In genomic region chr12:103868215-103868614, GRCh38 we compare ENCODE assay signal across 22 cellular contexts. TPM values are rescaled to one million over a fixed set of nuclear protein-coding genes. Genes with fewer than 3 reads are reported as not detected.
A peak's percentile ranks its signal among the peaks of the same experiment; 100 is the strongest.
DNase-seq lines count a peak whose midpoint lies in the region; ATAC-seq and TF ChIP-seq lines count a peak whose summit lies in the region.
"Had no signal": no experiment of that assay in that cellular context is flagged by ENCODE, and none has a peak within 500 bp of the region (broad histone marks: within the 10 kb centered on the region; RNA-seq: fewer than 3 reads in every experiment).

No MANE protein-coding gene starts in this region.

- no peak for TF ChIP-seq CTCF in ascending aorta (IDR thresholded peaks at IDR 0.05)

- H3K4me1 ChIP-seq in ascending aorta = peaks cover 0 to 17% of the 10 kb centered on the region in 2 donors
- H3K4me1 ChIP-seq in muscle layer of colon (ENCODE audit: insufficient read depth, low read length) = peaks cover 45% of the 10 kb centered on the region
- H3K4me1 ChIP-seq in stomach smooth muscle (ENCODE audit: control insufficient read depth, insufficient read depth, low read length) = peaks cover 18% of the 10 kb centered on the region
- H3K4me1 ChIP-seq: BLaER1 treated with 17β-estradiol and CSF1 and Interleukin-3, amounts not matched to agents 10 nM and 100 nM; heart right ventricle had no signal

- peaks cover 0 to 5% of the 10 kb centered on the region in 2 donors for H3K9me3 ChIP-seq in ascending aorta
- no peaks in the 10 kb centered on the region for H3K9me3 ChIP-seq in muscle layer of colon (ENCODE audit: low read length)
- no peaks in the 10 kb centered on the region for H3K9me3 ChIP-seq in stomach smooth muscle (ENCODE audit: control insufficient read depth in 2 of 2, low read length in 2 of 2)
- H3K9me3 ChIP-seq: BLaER1 treated with 17β-estradiol and CSF1 and Interleukin-3, amounts not matched to agents 10 nM and 100 nM; heart right ventricle; testis had no signal

- intact Hi-C loops in ascending aorta (cut with DNase I) = loop anchor here (2.0 to 5.0 kb wide), 3 partner anchors 27 to 93 kb away; partner anchors contain the start of gene NT5DC3

- no peaks in the 10 kb centered on the region for H3K27me3 ChIP-seq in ascending aorta
- H3K27me3 ChIP-seq in muscle layer of colon (ENCODE audit: control insufficient read depth in 1 of 2, insufficient read depth in 2 of 2, low read length in 2 of 2) = no peaks in the 10 kb centered on the region
- H3K27me3 ChIP-seq in stomach smooth muscle (ENCODE audit: control insufficient read depth in 1 of 2, insufficient read depth in 2 of 2, low read length in 2 of 2) = no peaks in the 10 kb centered on the region
- H3K27me3 ChIP-seq: BLaER1 treated with 17β-estradiol and CSF1 and Interleukin-3, amounts not matched to agents 10 nM and 100 nM; foreskin keratinocyte; heart right ventricle; testis had no signal

- H3K27ac ChIP-seq in ascending aorta = peak overlapping the region; percentile 67 to 93
- peak overlapping the region; percentile 27 for H3K27ac ChIP-seq in muscle layer of colon (ENCODE audit: low read depth, low read length)
- H3K27ac ChIP-seq in stomach smooth muscle (ENCODE audit: low read length) = peak overlapping the region; percentile 7
- H3K27ac ChIP-seq: BLaER1 treated with 17β-estradiol and CSF1 and Interleukin-3, amounts not matched to agents 10 nM and 100 nM; epithelial cell of prostate; foreskin keratinocyte; heart right ventricle; HL-60; KMS-11; testis had no signal

- no peak for ATAC-seq in HG03469 (IDR thresholded peaks at IDR 0.05; ENCODE audit: unreplicated experiment)
- ATAC-seq: foreskin keratinocyte, heart right ventricle had no signal

- DNase-seq in AG20443 (ENCODE audit: low spot score) (peak; percentile 25), ascending aorta (ENCODE audit: low spot score in 2 of 2) (no peak), NCI-H446 treated with DMSO at 0.1 percent for 48 hours (lab: John Stamatoyannopoulos, UW) (no peak), NCI-H1105 treated with DMSO at 0.1 percent for 48 hours (lab: John Stamatoyannopoulos, UW) (no peak)
- no peak for DNase-seq in activated naive CD4-positive, alpha-beta T cell treated with anti-CD3 and anti-CD28 coated beads, Interleukin-2, amount 50 U/mL, for 16 hours
- DNase-seq: activated effector memory CD4-positive, alpha-beta T cell treated with Interleukin-2 at 50 U/mL for 16 hours; activated naive CD8-positive, alpha-beta T cell treated with anti-CD3 and anti-CD28 coated beads for 36 hours; effector CD4-positive, alpha-beta T cell; foreskin keratinocyte; heart right ventricle; NCI-H1436; stimulated activated naive CD4-positive, alpha-beta T cell; T-helper 2 cell; testis had no signal

- H3K9ac ChIP-seq in muscle layer of colon (ENCODE audit: low read length) (no peak overlapping the region), stomach smooth muscle (ENCODE audit: low read length in 2 of 2) (no peak overlapping the region)
- H3K9ac ChIP-seq: BLaER1 treated with 17β-estradiol and CSF1 and Interleukin-3, amounts not matched to agents 10 nM and 100 nM; KMS-11 had no signal

- H3K4me3 ChIP-seq in ascending aorta = no peak overlapping the region
- H3K4me3 ChIP-seq in muscle layer of colon (ENCODE audit: low read depth in 1 of 2, low read length in 2 of 2) = no peak overlapping the region
- no peak overlapping the region for H3K4me3 ChIP-seq in stomach smooth muscle (ENCODE audit: low read length in 2 of 2)
- H3K4me3 ChIP-seq: BLaER1 treated with 17β-estradiol and CSF1 and Interleukin-3, amounts not matched to agents 10 nM and 100 nM; heart right ventricle; lung; testis had no signal

- H3K36me3 ChIP-seq in ascending aorta (no peaks in the 10 kb centered on the region), muscle layer of colon (ENCODE audit: insufficient read depth, low read length) (no peaks in the 10 kb centered on the region), stomach smooth muscle (ENCODE audit: control insufficient read depth in 2 of 2, insufficient read depth in 2 of 2, low read length in 2 of 2) (no peaks in the 10 kb centered on the region)
- H3K36me3 ChIP-seq: BLaER1 treated with 17β-estradiol and CSF1 and Interleukin-3, amounts not matched to agents 10 nM and 100 nM; heart right ventricle had no signal

RNA-seq across cellular contexts. Expression of gene NT5DC3, which starts 27.2 kb away (rescaled TPM):
- total RNA-seq in ascending aorta = 6.6 TPM

Comparison
In these comparisons a context has a peak if more than half of its experiments do, and no peak if none do; other contexts are left out.
1. H3K27ac ChIP-seq: peak in every context shown above with its lines; median percentile 80 in ascending aorta; 27 in muscle layer of colon; 7 in stomach smooth muscle.